ENCODE assay signal across 1 cellular context in the genomic region with DNA sequence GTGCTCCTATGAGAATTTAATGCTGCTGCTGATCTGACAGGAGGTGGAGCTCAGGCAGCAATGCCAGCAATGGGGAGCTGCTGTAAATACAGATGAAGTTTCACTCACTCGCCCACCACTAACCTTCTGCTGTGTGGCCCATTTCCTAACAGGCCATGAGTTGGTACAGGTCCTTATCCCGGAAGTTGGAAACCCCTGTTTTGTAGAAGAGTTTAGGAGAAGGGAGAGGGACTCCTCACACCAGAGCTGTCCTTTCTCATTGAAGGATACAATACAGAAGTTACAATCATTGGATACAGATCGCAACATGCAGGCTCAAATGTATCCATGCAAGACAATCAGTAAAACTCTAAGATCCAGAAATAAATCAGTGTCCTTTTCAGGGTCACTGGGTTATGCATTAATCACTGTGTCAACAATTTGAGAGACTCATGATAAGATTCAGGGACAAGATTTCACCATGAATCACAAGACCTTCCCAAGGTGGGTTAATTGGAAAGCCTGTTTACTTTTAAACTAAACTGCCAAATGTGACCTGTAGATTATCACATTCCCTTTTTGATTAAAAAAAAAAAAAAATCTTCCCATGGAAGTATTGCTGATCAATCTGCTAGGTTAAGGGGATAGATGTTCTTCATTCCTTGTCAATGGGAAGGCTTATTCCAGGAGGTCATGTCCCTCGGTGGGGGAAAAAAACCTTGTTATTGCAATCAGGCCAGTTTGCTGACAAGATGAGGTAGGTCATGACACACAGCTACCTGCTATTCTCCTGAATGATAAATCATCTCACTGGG.
TF ChIP-seq lines count a peak whose summit lies in the region.

No MANE protein-coding gene starts in this region.

TF ChIP-seq in HepG2, 621 proteins besides CTCF, POLR2A, EP300 and RAD21 (continued from another document and continues in another):
- TF ChIP-seq GATAD1 (CRISPR knock-in tag; IDR thresholded peaks at IDR 0.05) (no peak), CEBPZ (IDR thresholded peaks at IDR 0.05; ENCODE audit: low read length) (no peak), ASH2L (IDR thresholded peaks at IDR 0.05; ENCODE audit: insufficient read length, low read depth, low read length) (no peak), CREB1 (IDR thresholded peaks at IDR 0.05) (no peak), CREB1 (CRISPR knock-in tag; IDR thresholded peaks at IDR 0.05) (peak; percentile 47; the same call in 1 of the 2 replicates), ZNF282 (IDR thresholded peaks at IDR 0.05; ENCODE audit: partially characterized antibody) (no peak), NKX3-1 (CRISPR knock-in tag; IDR thresholded peaks at IDR 0.05) (peak; percentile 61; the same call in 1 of the 2 replicates), SOX5 (CRISPR knock-in tag; IDR thresholded peaks at IDR 0.05; ENCODE audit: borderline replicate concordance) (peak; percentile 52; the same call in 1 of the 2 replicates), ZNF563 (CRISPR knock-in tag; IDR thresholded peaks at IDR 0.05) (no peak), CC2D1A (CRISPR knock-in tag; IDR thresholded peaks at IDR 0.05) (no peak), ZNF124 (CRISPR knock-in tag; IDR thresholded peaks at IDR 0.05) (peak; percentile 22; the same call in 1 of the 2 replicates), SIN3A (IDR thresholded peaks at IDR 0.05; ENCODE audit: borderline replicate concordance, low read depth, low read length) (no peak), KLF13 (CRISPR knock-in tag; IDR thresholded peaks at IDR 0.05) (no peak), LBX2 (CRISPR knock-in tag; IDR thresholded peaks at IDR 0.05; ENCODE audit: borderline replicate concordance) (no peak), SP4 (CRISPR knock-in tag; IDR thresholded peaks at IDR 0.05) (no peak), ZNF24 (IDR thresholded peaks at IDR 0.05) (no peak), MTA3 (CRISPR knock-in tag; IDR thresholded peaks at IDR 0.05) (no peak), ZNF335 (CRISPR knock-in tag; IDR thresholded peaks at IDR 0.05) (0 out of 2 replicates have a peak, but pooled peaks have one; percentile 40), ZNF562 (CRISPR knock-in tag; IDR thresholded peaks at IDR 0.05; ENCODE audit: borderline replicate concordance) (no peak), HDAC1 (CRISPR knock-in tag; IDR thresholded peaks at IDR 0.05) (peak; percentile 38; the same call in 1 of the 2 replicates), IKZF5 (CRISPR knock-in tag; IDR thresholded peaks at IDR 0.05) (no peak; the same call in 1 of the 2 replicates), RFX5 (IDR thresholded peaks at IDR 0.05; ENCODE audit: low read depth, low read length) (no peak), ZZZ3 (CRISPR knock-in tag; IDR thresholded peaks at IDR 0.05; ENCODE audit: borderline replicate concordance) (no peak), MBD4 (IDR thresholded peaks at IDR 0.05; ENCODE audit: borderline replicate concordance, low read length) (no peak), SMC3 (IDR thresholded peaks at IDR 0.05; ENCODE audit: low read length) (no peak), GABPA (IDR thresholded peaks at IDR 0.05; ENCODE audit: low read depth, low read length) (no peak), GABPA (CRISPR knock-in tag; IDR thresholded peaks at IDR 0.05; ENCODE audit: low read depth) (no peak), ATF7 (IDR thresholded peaks at IDR 0.05) (no peak), ATF7 (CRISPR knock-in tag; IDR thresholded peaks at IDR 0.05) (no peak), ZNF143 (CRISPR knock-in tag; IDR thresholded peaks at IDR 0.05) (no peak), CBFB (CRISPR knock-in tag; IDR thresholded peaks at IDR 0.05) (no peak), ZHX2 (IDR thresholded peaks at IDR 0.05; ENCODE audit: low read depth) (no peak), ZHX2 (CRISPR knock-in tag; IDR thresholded peaks at IDR 0.05; ENCODE audit: borderline replicate concordance) (no peak), IKZF1 (IDR thresholded peaks at IDR 0.05) (no peak), MBNL3 (CRISPR knock-in tag; conservative IDR thresholded peaks at IDR 0.05) (no peak), TAF15 (IDR thresholded peaks at IDR 0.05; ENCODE audit: low read depth, low read length, poor library complexity, severe bottlenecking) (no peak), NFKB2 (CRISPR knock-in tag; IDR thresholded peaks at IDR 0.05; ENCODE audit: borderline replicate concordance) (no peak), SALL2 (CRISPR knock-in tag; IDR thresholded peaks at IDR 0.05) (no peak), ZNF574 (CRISPR knock-in tag; IDR thresholded peaks at IDR 0.05) (no peak)
- TF ChIP-seq, protein P1, sequence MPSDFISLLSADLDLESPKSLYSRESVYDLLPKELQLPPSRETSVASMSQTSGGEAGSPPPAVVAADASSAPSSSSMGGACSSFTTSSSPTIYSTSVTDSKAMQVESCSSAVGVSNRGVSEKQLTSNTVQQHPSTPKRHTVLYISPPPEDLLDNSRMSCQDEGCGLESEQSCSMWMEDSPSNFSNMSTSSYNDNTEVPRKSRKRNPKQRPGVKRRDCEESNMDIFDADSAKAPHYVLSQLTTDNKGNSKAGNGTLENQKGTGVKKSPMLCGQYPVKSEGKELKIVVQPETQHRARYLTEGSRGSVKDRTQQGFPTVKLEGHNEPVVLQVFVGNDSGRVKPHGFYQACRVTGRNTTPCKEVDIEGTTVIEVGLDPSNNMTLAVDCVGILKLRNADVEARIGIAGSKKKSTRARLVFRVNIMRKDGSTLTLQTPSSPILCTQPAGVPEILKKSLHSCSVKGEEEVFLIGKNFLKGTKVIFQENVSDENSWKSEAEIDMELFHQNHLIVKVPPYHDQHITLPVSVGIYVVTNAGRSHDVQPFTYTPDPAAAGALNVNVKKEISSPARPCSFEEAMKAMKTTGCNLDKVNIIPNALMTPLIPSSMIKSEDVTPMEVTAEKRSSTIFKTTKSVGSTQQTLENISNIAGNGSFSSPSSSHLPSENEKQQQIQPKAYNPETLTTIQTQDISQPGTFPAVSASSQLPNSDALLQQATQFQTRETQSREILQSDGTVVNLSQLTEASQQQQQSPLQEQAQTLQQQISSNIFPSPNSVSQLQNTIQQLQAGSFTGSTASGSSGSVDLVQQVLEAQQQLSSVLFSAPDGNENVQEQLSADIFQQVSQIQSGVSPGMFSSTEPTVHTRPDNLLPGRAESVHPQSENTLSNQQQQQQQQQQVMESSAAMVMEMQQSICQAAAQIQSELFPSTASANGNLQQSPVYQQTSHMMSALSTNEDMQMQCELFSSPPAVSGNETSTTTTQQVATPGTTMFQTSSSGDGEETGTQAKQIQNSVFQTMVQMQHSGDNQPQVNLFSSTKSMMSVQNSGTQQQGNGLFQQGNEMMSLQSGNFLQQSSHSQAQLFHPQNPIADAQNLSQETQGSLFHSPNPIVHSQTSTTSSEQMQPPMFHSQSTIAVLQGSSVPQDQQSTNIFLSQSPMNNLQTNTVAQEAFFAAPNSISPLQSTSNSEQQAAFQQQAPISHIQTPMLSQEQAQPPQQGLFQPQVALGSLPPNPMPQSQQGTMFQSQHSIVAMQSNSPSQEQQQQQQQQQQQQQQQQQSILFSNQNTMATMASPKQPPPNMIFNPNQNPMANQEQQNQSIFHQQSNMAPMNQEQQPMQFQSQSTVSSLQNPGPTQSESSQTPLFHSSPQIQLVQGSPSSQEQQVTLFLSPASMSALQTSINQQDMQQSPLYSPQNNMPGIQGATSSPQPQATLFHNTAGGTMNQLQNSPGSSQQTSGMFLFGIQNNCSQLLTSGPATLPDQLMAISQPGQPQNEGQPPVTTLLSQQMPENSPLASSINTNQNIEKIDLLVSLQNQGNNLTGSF (CRISPR knock-in tag; IDR thresholded peaks at IDR 0.05) = no peak
- TF ChIP-seq, protein P2, sequence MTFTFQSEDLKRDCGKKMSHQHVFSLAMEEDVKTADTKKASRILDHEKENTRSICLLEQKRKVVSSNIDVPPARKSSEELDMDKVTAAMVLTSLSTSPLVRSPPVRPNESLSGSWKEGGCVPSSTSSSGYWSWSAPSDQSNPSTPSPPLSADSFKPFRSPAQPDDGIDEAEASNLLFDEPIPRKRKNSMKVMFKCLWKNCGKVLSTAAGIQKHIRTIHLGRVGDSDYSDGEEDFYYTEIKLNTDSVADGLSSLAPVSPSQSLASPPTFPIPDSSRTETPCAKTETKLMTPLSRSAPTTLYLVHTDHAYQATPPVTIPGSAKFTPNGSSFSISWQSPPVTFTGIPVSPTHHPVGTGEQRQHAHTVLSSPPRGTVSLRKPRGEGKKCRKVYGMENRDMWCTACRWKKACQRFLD (CRISPR knock-in tag; IDR thresholded peaks at IDR 0.05; ENCODE audit: borderline replicate concordance) = no peak
